ENCODE assay signal across 8 cellular contexts in genomic region chrX:53682885-53683555, GRCh38. TPM values are rescaled to one million over a fixed set of nuclear protein-coding genes. Genes with fewer than 3 reads are reported as not detected.
A peak's percentile ranks its signal among the peaks of the same experiment; 100 is the strongest.
DNase-seq lines count a peak whose midpoint lies in the region; ATAC-seq and TF ChIP-seq lines count a peak whose summit lies in the region.

No MANE protein-coding gene starts in this region.

- H2AFZ ChIP-seq in parathyroid adenoma = peak overlapping the region; percentile 17

- intact Hi-C loops in sciatic nerve (cut with DNase I) = no loop called here

- POLR2A ChIA-PET in AG04449 (lab: Yijun Ruan, JAX) = interaction anchor here (1.2 kb wide), 1 partner anchor 47 kb away, joined by 6 read pairs; no protein-coding TSS in a partner anchor

- H3K4me1 ChIP-seq in parathyroid adenoma = peaks cover 5% of the 10 kb centered on the region

- CTCF ChIA-PET in AG04449 (lab: Yijun Ruan, JAX) = no interaction called here

- peak overlapping the region; percentile 98 for H3K27ac ChIP-seq in parathyroid adenoma

- H3K36me3 ChIP-seq in parathyroid adenoma (ENCODE audit: control insufficient read depth, insufficient read depth, low read length) = no peaks in the 10 kb centered on the region

- peak overlapping the region; percentile 47 for H3K4me2 ChIP-seq in parathyroid adenoma (ENCODE audit: low read length)

- in situ Hi-C loops in GM13976 (cut with MboI; ENCODE audit: low sequenced_read_pairs, unreplicated experiment) = no loop called here

- no peak for ATAC-seq in HG02870 (IDR thresholded peaks at IDR 0.05; ENCODE audit: unreplicated experiment)
- no peak for ATAC-seq in sciatic nerve

- H3K4me3 ChIP-seq in AG04449 (ENCODE audit: low read depth, low read length) (peak overlapping the region; percentile 74), parathyroid adenoma (ENCODE audit: low read depth, low read length) (peak overlapping the region; percentile 74)

- H3K79me2 ChIP-seq in parathyroid adenoma = peaks cover 5% of the 10 kb centered on the region

- peak overlapping the region; percentile 67 for H3K9ac ChIP-seq in parathyroid adenoma

- TF ChIP-seq CTCF in AG04449 (IDR thresholded peaks at IDR 0.05; ENCODE audit: insufficient read depth, low read length, missing control alignments) = no peak
- TF ChIP-seq CTCF in GM13976 (IDR thresholded peaks at IDR 0.05; ENCODE audit: borderline replicate concordance, control extremely low read depth, extremely low read depth, insufficient read depth, missing control alignments) = no peak
- TF ChIP-seq CTCF in parathyroid adenoma (IDR thresholded peaks at IDR 0.05) = no peak

- DNase-seq in AG04449 (ENCODE audit: low read depth, low spot score) (no peak), GM13976 (ENCODE audit: low spot score) (peak; percentile 23), NCI-H748 treated with DMSO at 0.1 percent for 48 hours (lab: John Stamatoyannopoulos, UW) (peak; percentile 34), activated T-cell treated with anti-CD3 and anti-CD28 coated beads for 48 hours (ENCODE audit: low read depth) (peak; percentile 22), fibroblast of the conjunctiva (ENCODE audit: low read depth) (peak; percentile 20), sciatic nerve (ENCODE audit: low spot score) (no peak)

- no peaks in the 10 kb centered on the region for H3K9me3 ChIP-seq in parathyroid adenoma (ENCODE audit: control insufficient read depth, low read length)

- H3K27me3 ChIP-seq in parathyroid adenoma (ENCODE audit: control insufficient read depth, insufficient read depth, low read length) = no peaks in the 10 kb centered on the region

RNA-seq across cellular contexts. Expression of gene HUWE1, which starts 3.5 kb away (rescaled TPM):
- 202 TPM for total RNA-seq in sciatic nerve

Comparison
In these comparisons a context has a peak if more than half of its experiments do, and no peak if none do; other contexts are left out.
1. DNase-seq: peak in GM13976 (single experiment), NCI-H748 treated with DMSO at 0.1 percent for 48 hours (single experiment), activated T-cell treated with anti-CD3 and anti-CD28 coated beads for 48 hours (single experiment) and fibroblast of the conjunctiva (single experiment); none in AG04449 (single experiment) and sciatic nerve (single experiment).